ENCODE assay signal across 1 cellular context in the genomic region with DNA sequence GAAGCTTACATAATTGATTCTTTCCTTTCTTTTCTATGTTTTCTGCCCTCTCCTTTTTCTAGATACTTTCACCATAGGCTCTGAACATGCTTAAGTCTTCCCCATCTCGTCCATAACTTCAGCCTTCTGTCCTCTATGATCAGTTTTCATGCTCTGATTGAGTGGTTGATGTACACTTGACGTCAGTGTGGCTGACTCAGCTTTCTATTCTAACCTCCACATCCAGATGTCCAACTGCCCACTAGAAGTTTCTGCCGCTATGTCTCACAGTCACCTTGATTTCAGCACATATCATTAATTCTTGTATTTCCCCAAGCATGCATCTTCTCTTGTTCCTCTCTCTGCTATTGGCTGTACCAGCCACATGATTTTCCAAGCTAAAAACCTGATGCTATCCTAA.
TF ChIP-seq lines count a peak whose summit lies in the region.

No MANE protein-coding gene starts in this region.

TF ChIP-seq in GM12878, 131 proteins besides CTCF, POLR2A, EP300 and RAD21 (continues in another document):
- TF ChIP-seq, protein P1, sequence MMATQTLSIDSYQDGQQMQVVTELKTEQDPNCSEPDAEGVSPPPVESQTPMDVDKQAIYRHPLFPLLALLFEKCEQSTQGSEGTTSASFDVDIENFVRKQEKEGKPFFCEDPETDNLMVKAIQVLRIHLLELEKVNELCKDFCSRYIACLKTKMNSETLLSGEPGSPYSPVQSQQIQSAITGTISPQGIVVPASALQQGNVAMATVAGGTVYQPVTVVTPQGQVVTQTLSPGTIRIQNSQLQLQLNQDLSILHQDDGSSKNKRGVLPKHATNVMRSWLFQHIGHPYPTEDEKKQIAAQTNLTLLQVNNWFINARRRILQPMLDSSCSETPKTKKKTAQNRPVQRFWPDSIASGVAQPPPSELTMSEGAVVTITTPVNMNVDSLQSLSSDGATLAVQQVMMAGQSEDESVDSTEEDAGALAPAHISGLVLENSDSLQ (IDR thresholded peaks at IDR 0.05): no peak
- TF ChIP-seq SMAD5 (IDR thresholded peaks at IDR 0.05; ENCODE audit: low read depth): no peak
- TF ChIP-seq RFX5 (IDR thresholded peaks at IDR 0.05; ENCODE audit: low read depth, low read length): no peak
- TF ChIP-seq, protein P2, sequence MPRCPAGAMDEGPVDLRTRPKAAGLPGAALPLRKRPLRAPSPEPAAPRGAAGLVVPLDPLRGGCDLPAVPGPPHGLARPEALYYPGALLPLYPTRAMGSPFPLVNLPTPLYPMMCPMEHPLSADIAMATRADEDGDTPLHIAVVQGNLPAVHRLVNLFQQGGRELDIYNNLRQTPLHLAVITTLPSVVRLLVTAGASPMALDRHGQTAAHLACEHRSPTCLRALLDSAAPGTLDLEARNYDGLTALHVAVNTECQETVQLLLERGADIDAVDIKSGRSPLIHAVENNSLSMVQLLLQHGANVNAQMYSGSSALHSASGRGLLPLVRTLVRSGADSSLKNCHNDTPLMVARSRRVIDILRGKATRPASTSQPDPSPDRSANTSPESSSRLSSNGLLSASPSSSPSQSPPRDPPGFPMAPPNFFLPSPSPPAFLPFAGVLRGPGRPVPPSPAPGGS (IDR thresholded peaks at IDR 0.05; ENCODE audit: borderline replicate concordance, insufficient read depth, low read depth, low read length, poor library complexity, severe bottlenecking): no peak
- no peak for TF ChIP-seq ZNF384 (IDR thresholded peaks at IDR 0.05; ENCODE audit: borderline replicate concordance, low read depth, low read length)
- TF ChIP-seq, protein P3, sequence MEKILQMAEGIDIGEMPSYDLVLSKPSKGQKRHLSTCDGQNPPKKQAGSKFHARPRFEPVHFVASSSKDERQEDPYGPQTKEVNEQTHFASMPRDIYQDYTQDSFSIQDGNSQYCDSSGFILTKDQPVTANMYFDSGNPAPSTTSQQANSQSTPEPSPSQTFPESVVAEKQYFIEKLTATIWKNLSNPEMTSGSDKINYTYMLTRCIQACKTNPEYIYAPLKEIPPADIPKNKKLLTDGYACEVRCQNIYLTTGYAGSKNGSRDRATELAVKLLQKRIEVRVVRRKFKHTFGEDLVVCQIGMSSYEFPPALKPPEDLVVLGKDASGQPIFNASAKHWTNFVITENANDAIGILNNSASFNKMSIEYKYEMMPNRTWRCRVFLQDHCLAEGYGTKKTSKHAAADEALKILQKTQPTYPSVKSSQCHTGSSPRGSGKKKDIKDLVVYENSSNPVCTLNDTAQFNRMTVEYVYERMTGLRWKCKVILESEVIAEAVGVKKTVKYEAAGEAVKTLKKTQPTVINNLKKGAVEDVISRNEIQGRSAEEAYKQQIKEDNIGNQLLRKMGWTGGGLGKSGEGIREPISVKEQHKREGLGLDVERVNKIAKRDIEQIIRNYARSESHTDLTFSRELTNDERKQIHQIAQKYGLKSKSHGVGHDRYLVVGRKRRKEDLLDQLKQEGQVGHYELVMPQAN (conservative IDR thresholded peaks at IDR 0.05): no peak
- TF ChIP-seq, protein P4, sequence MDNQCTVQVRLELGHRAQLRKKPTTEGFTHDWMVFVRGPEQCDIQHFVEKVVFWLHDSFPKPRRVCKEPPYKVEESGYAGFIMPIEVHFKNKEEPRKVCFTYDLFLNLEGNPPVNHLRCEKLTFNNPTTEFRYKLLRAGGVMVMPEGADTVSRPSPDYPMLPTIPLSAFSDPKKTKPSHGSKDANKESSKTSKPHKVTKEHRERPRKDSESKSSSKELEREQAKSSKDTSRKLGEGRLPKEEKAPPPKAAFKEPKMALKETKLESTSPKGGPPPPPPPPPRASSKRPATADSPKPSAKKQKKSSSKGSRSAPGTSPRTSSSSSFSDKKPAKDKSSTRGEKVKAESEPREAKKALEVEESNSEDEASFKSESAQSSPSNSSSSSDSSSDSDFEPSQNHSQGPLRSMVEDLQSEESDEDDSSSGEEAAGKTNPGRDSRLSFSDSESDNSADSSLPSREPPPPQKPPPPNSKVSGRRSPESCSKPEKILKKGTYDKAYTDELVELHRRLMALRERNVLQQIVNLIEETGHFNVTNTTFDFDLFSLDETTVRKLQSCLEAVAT (IDR thresholded peaks at IDR 0.05): no peak
- TF ChIP-seq STAT1 (conservative IDR thresholded peaks at IDR 0.05): no peak
- TF ChIP-seq, protein P5, sequence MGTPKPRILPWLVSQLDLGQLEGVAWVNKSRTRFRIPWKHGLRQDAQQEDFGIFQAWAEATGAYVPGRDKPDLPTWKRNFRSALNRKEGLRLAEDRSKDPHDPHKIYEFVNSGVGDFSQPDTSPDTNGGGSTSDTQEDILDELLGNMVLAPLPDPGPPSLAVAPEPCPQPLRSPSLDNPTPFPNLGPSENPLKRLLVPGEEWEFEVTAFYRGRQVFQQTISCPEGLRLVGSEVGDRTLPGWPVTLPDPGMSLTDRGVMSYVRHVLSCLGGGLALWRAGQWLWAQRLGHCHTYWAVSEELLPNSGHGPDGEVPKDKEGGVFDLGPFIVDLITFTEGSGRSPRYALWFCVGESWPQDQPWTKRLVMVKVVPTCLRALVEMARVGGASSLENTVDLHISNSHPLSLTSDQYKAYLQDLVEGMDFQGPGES (IDR thresholded peaks at IDR 0.05): no peak
- TF ChIP-seq, protein P6, sequence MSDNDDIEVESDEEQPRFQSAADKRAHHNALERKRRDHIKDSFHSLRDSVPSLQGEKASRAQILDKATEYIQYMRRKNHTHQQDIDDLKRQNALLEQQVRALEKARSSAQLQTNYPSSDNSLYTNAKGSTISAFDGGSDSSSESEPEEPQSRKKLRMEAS (IDR thresholded peaks at IDR 0.05; ENCODE audit: low read depth, low read length): no peak
- TF ChIP-seq LARP7 (IDR thresholded peaks at IDR 0.05): no peak
- TF ChIP-seq SUPT20H (IDR thresholded peaks at IDR 0.05; ENCODE audit: borderline replicate concordance, control insufficient read depth, low read depth, low read length): no peak
- TF ChIP-seq SREBF1 (IDR thresholded peaks at IDR 0.05; ENCODE audit: low read length): no peak
- TF ChIP-seq TCF3 (IDR thresholded peaks at IDR 0.05; ENCODE audit: borderline replicate concordance, insufficient read depth, low read depth, low read length): 0 out of 2 replicates have a peak, but pooled peaks have one; percentile 11
- no peak for TF ChIP-seq SIN3A (IDR thresholded peaks at IDR 0.05; ENCODE audit: low read depth, low read length)
- peak in 1 of 2 experiments; percentile 37; a peak in 1 of 4 replicates for TF ChIP-seq ETV6 (conservative IDR thresholded peaks at IDR 0.05 in 1 of 2, IDR thresholded peaks at IDR 0.05 in 1 of 2; ENCODE audit: borderline replicate concordance in 1 of 2, low read depth in 1 of 2)
- TF ChIP-seq YBX1 (IDR thresholded peaks at IDR 0.05): no peak
- TF ChIP-seq MEF2B (IDR thresholded peaks at IDR 0.05; ENCODE audit: partially characterized antibody, poor library complexity, severe bottlenecking): no peak
- TF ChIP-seq ESRRA (IDR thresholded peaks at IDR 0.05; ENCODE audit: low read length): no peak
- no peak for TF ChIP-seq HCFC1 (IDR thresholded peaks at IDR 0.05; ENCODE audit: low read length)
- no peak for TF ChIP-seq TBL1XR1 (IDR thresholded peaks at IDR 0.05; ENCODE audit: low read depth, low read length)
- no peak for TF ChIP-seq RBBP5 (conservative IDR thresholded peaks at IDR 0.05)
- no peak for TF ChIP-seq BMI1 (IDR thresholded peaks at IDR 0.05; ENCODE audit: borderline replicate concordance)
- TF ChIP-seq IKZF1 (conservative IDR thresholded peaks at IDR 0.05): no peak
- TF ChIP-seq RUNX3 (IDR thresholded peaks at IDR 0.05; ENCODE audit: low read length): peak; percentile 56; the same call in 1 of the 2 replicates
- no peak for TF ChIP-seq MTA3 (IDR thresholded peaks at IDR 0.05; ENCODE audit: borderline replicate concordance, low read length)
- TF ChIP-seq JUND (IDR thresholded peaks at IDR 0.05; ENCODE audit: low read depth, low read length): no peak
- TF ChIP-seq TARDBP (IDR thresholded peaks at IDR 0.05; ENCODE audit: borderline replicate concordance): no peak
- TF ChIP-seq, protein P7, sequence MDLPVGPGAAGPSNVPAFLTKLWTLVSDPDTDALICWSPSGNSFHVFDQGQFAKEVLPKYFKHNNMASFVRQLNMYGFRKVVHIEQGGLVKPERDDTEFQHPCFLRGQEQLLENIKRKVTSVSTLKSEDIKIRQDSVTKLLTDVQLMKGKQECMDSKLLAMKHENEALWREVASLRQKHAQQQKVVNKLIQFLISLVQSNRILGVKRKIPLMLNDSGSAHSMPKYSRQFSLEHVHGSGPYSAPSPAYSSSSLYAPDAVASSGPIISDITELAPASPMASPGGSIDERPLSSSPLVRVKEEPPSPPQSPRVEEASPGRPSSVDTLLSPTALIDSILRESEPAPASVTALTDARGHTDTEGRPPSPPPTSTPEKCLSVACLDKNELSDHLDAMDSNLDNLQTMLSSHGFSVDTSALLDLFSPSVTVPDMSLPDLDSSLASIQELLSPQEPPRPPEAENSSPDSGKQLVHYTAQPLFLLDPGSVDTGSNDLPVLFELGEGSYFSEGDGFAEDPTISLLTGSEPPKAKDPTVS (IDR thresholded peaks at IDR 0.05; ENCODE audit: low read depth, low read length): no peak
- no peak for TF ChIP-seq CBX3 (IDR thresholded peaks at IDR 0.05; ENCODE audit: borderline replicate concordance, low read depth)
- 0 out of 2 replicates have a peak, but pooled peaks have one; percentile 34 for TF ChIP-seq CBFB (IDR thresholded peaks at IDR 0.05; ENCODE audit: low read depth)
- 0 out of 2 replicates have a peak, but pooled peaks have one; percentile 33 for TF ChIP-seq TCF12 (IDR thresholded peaks at IDR 0.05; ENCODE audit: low read depth, low read length)
- TF ChIP-seq MXI1 (IDR thresholded peaks at IDR 0.05; ENCODE audit: low read depth, low read length): no peak
- TF ChIP-seq PAX8 (IDR thresholded peaks at IDR 0.05): no peak
- TF ChIP-seq TCF7 (IDR thresholded peaks at IDR 0.05; ENCODE audit: borderline replicate concordance): no peak
- TF ChIP-seq NFYA (IDR thresholded peaks at IDR 0.05; ENCODE audit: borderline replicate concordance, low read depth, low read length): no peak
- TF ChIP-seq, protein P8, sequence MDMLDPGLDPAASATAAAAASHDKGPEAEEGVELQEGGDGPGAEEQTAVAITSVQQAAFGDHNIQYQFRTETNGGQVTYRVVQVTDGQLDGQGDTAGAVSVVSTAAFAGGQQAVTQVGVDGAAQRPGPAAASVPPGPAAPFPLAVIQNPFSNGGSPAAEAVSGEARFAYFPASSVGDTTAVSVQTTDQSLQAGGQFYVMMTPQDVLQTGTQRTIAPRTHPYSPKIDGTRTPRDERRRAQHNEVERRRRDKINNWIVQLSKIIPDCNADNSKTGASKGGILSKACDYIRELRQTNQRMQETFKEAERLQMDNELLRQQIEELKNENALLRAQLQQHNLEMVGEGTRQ (IDR thresholded peaks at IDR 0.05; ENCODE audit: borderline replicate concordance, low read depth, low read length): no peak
- no peak for TF ChIP-seq ZNF207 (IDR thresholded peaks at IDR 0.05; ENCODE audit: borderline replicate concordance)
- TF ChIP-seq IKZF2 (IDR thresholded peaks at IDR 0.05): no peak
- TF ChIP-seq FOXM1 (IDR thresholded peaks at IDR 0.05; ENCODE audit: low read depth, low read length): no peak; the same call in 1 of the 2 replicates
- TF ChIP-seq BACH1 (IDR thresholded peaks at IDR 0.05; ENCODE audit: borderline replicate concordance): no peak
- TF ChIP-seq JUNB (IDR thresholded peaks at IDR 0.05): peak; percentile 58
- no peak for TF ChIP-seq ZNF24 (IDR thresholded peaks at IDR 0.05)
- no peak for TF ChIP-seq POLR2AphosphoS2 (IDR thresholded peaks at IDR 0.05; ENCODE audit: low read depth, low read length)
- TF ChIP-seq NFIC (IDR thresholded peaks at IDR 0.05; ENCODE audit: low read depth, low read length): peak; percentile 48; the same call in 1 of the 2 replicates
- TF ChIP-seq CREB1 (IDR thresholded peaks at IDR 0.05; ENCODE audit: low read depth): peak; percentile 67; the same call in 1 of the 2 replicates
- no peak for TF ChIP-seq RAD51 (IDR thresholded peaks at IDR 0.05)
- TF ChIP-seq, protein P9, sequence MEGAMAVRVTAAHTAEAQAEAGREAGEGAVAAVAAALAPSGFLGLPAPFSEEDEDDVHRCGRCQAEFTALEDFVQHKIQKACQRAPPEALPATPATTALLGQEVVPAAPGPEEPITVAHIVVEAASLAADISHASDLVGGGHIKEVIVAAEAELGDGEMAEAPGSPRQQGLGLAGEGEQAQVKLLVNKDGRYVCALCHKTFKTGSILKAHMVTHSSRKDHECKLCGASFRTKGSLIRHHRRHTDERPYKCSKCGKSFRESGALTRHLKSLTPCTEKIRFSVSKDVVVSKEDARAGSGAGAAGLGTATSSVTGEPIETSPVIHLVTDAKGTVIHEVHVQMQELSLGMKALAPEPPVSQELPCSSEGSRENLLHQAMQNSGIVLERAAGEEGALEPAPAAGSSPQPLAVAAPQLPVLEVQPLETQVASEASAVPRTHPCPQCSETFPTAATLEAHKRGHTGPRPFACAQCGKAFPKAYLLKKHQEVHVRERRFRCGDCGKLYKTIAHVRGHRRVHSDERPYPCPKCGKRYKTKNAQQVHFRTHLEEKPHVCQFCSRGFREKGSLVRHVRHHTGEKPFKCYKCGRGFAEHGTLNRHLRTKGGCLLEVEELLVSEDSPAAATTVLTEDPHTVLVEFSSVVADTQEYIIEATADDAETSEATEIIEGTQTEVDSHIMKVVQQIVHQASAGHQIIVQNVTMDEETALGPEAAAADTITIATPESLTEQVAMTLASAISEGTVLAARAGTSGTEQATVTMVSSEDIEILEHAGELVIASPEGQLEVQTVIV (IDR thresholded peaks at IDR 0.05; ENCODE audit: borderline replicate concordance, partially characterized antibody): no peak
- no peak for TF ChIP-seq SUZ12 (IDR thresholded peaks at IDR 0.05; ENCODE audit: unreplicated experiment)
- no peak for TF ChIP-seq SIX5 (IDR thresholded peaks at IDR 0.05; ENCODE audit: low read depth, low read length, severe bottlenecking)
